In the genomic region with DNA sequence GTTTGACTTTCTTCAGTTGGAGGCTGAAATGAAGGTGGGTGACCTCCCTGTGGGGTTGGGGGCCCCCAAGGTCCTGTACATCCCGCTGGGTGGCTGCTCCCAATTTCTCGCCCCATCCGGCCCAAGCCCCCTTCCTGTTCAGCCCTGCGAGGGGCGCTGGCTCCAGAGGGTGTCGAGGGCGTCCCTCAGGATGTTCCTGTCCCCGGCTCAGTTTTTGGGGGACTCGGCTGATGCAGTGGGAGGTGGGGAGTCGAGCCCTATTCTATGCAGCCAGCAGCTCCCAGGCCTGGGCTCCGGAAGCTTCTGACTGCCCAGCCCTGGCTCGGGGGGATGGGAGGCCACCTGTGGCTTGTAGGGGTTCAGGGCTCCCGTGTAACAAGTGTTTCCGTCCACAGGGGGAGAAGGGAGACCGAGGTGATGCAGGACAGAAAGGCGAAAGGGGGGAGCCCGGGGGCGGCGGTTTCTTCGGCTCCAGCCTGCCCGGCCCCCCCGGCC, we compare ENCODE assay signal across 24 cellular contexts. TPM values are rescaled to one million over a fixed set of nuclear protein-coding genes. Genes with fewer than 3 reads are reported as not detected.
A peak's percentile ranks its signal among the peaks of the same experiment; 100 is the strongest.
DNase-seq lines count a peak whose midpoint lies in the region; ATAC-seq and TF ChIP-seq lines count a peak whose summit lies in the region.
"Had no signal": no experiment of that assay in that cellular context is flagged by ENCODE, and none has a peak within 500 bp of the region (broad histone marks: within the 10 kb centered on the region; RNA-seq: fewer than 3 reads in every experiment).

No MANE protein-coding gene starts in this region.

- H3K36me3 ChIP-seq in endodermal cell (ENCODE audit: control insufficient read depth, insufficient read depth, low read length), result peaks cover 21% of the 10 kb centered on the region
- H3K36me3 ChIP-seq in psoas muscle (ENCODE audit: insufficient read depth in 1 of 2, low read depth in 1 of 2), result no peaks in the 10 kb centered on the region
- peaks cover 23 to 71% (median 28%) of the 10 kb centered on the region in 3 donors for H3K36me3 ChIP-seq in tibial artery

- peaks cover 0 to 7% (median 4%) of the 10 kb centered on the region in 7 donors for H3K9me3 Mint-ChIP-seq in CD14-positive monocyte
- no peaks in the 10 kb centered on the region for H3K9me3 Mint-ChIP-seq in endodermal cell
- H3K9me3 Mint-ChIP-seq: stimulated activated effector memory CD8-positive, alpha-beta T cell treated with anti-CD3 and anti-CD28 coated beads, Interleukin-12 subunit alpha, Interleukin-12 subunit beta, amount 100 ng/mL, for 72 hours had no signal

- 95 to 96% methylated on average over 4 to 22 of the region's 22 CpGs for WGBS in endodermal cell (ENCODE audit: insufficient coverage in 1 of 2, insufficient read length in 1 of 2), 2 experiments
- WGBS in psoas muscle, 3 donors, result 86 to 93% (median 87%) methylated on average over 21 to 22 of the region's 22 CpGs

- H3K27ac ChIP-seq in endodermal cell (ENCODE audit: low read depth, low read length) (no peak overlapping the region), psoas muscle (no peak overlapping the region), tibial artery (no peak overlapping the region)
- H3K27ac ChIP-seq: esophagus muscularis mucosa, GM23248, heart right ventricle had no signal

- H3K9ac ChIP-seq in endodermal cell (ENCODE audit: extremely low read depth, low read length, poor library complexity, severe bottlenecking), result no peak overlapping the region
- H3K9ac ChIP-seq: GM23248, SK-N-SH had no signal

- H3K4me3 Mint-ChIP-seq in CD14-positive monocyte (no peak overlapping the region), endodermal cell (no peak overlapping the region)
- H3K4me3 Mint-ChIP-seq: neural crest cell; stimulated activated effector memory CD8-positive, alpha-beta T cell treated with anti-CD3 and anti-CD28 coated beads, Interleukin-12 subunit alpha, Interleukin-12 subunit beta, amount 100 ng/mL, for 72 hours had no signal

- peaks cover 2 to 5% (median 5%) of the 10 kb centered on the region in 3 donors for H3K27me3 Mint-ChIP-seq in CD14-positive monocyte (ENCODE audit: low read depth in 3 of 3)
- no peaks in the 10 kb centered on the region for H3K27me3 Mint-ChIP-seq in endodermal cell (ENCODE audit: insufficient read depth)

- H3K36me3 Mint-ChIP-seq in CD14-positive monocyte (no peaks in the 10 kb centered on the region), endodermal cell (ENCODE audit: low read depth) (peaks cover 32% of the 10 kb centered on the region)

- DNase-seq in CD14-positive monocyte (ENCODE audit: low spot score) (peak; percentile 21), endodermal cell (peak; percentile 49), left lobe of liver (ENCODE audit: low spot score) (peak; percentile 48), psoas muscle (peak; percentile 5 to 46), OCI-M1 (lab: John Stamatoyannopoulos, UW) (no peak), tibial artery (no peak), NCI-H1436 (lab: John Stamatoyannopoulos, UW) (no peak)
- DNase-seq: activated CD4-positive, alpha-beta T cell treated with anti-CD3 and anti-CD28 coated beads, Interleukin-2, amount 50 U/mL, for 4 hours; activated naive CD4-positive, alpha-beta T cell; C1 segment of cervical spinal cord; DMS79; foreskin fibroblast; GM23248; NCI-H1092; NCI-H1694 treated with DMSO at 0.1 percent for 48 hours; SK-N-SH; stimulated activated CD4-positive, alpha-beta T cell treated with anti-CD3 and anti-CD28 coated beads, Interleukin-15, amount 100 ng/mL, for 24 hours; trophoblast cell had no signal

- no peak for TF ChIP-seq CTCF in CD14-positive monocyte (IDR thresholded peaks at IDR 0.05)
- no peak for TF ChIP-seq CTCF in endodermal cell (conservative IDR thresholded peaks at IDR 0.05)
- no peak for TF ChIP-seq CTCF in psoas muscle (IDR thresholded peaks at IDR 0.05)
- TF ChIP-seq CTCF in tibial artery (IDR thresholded peaks at IDR 0.05), result no peak

- no peak overlapping the region for H3K4me3 ChIP-seq in endodermal cell (ENCODE audit: low read length)
- H3K4me3 ChIP-seq in psoas muscle, result no peak overlapping the region
- no peak overlapping the region for H3K4me3 ChIP-seq in tibial artery
- H3K4me3 ChIP-seq: esophagus muscularis mucosa, GM23248, heart right ventricle had no signal

- H3K27me3 ChIP-seq in endodermal cell (ENCODE audit: control insufficient read depth, insufficient read depth, low read length, poor library complexity, severe bottlenecking) (no peaks in the 10 kb centered on the region), psoas muscle (ENCODE audit: insufficient read depth in 3 of 3, low read length in 2 of 3) (peaks cover 0 to 2% (median 0%) of the 10 kb centered on the region in 3 donors), tibial artery (no peaks in the 10 kb centered on the region)
- H3K27me3 ChIP-seq: heart right ventricle had no signal

- H3K4me1 Mint-ChIP-seq in CD14-positive monocyte (peaks cover 5% of the 10 kb centered on the region), endodermal cell (no peaks in the 10 kb centered on the region)

- ATAC-seq in left lobe of liver (no peak), psoas muscle (no peak), GM21576 (IDR thresholded peaks at IDR 0.05; ENCODE audit: unreplicated experiment) (no peak)
- ATAC-seq: stimulated activated effector memory CD8-positive, alpha-beta T cell treated with anti-CD3 and anti-CD28 coated beads, Interleukin-12 subunit alpha, Interleukin-12 subunit beta, amount 100 ng/mL, for 72 hours had no signal

- H3K4me1 ChIP-seq in endodermal cell (ENCODE audit: control insufficient read depth, insufficient read depth, low read length), result no peaks in the 10 kb centered on the region
- no peaks in the 10 kb centered on the region for H3K4me1 ChIP-seq in psoas muscle
- H3K4me1 ChIP-seq in tibial artery, result no peaks in the 10 kb centered on the region
- H3K4me1 ChIP-seq: esophagus muscularis mucosa, heart right ventricle had no signal

- H3K27ac Mint-ChIP-seq in CD14-positive monocyte (no peak overlapping the region), endodermal cell (no peak overlapping the region)
- H3K27ac Mint-ChIP-seq: stimulated activated effector memory CD8-positive, alpha-beta T cell treated with anti-CD3 and anti-CD28 coated beads, Interleukin-12 subunit alpha, Interleukin-12 subunit beta, amount 100 ng/mL, for 72 hours had no signal

- H3K9me3 ChIP-seq in endodermal cell (ENCODE audit: control insufficient read depth, low read length) (no peaks in the 10 kb centered on the region), psoas muscle (no peaks in the 10 kb centered on the region), tibial artery (no peaks in the 10 kb centered on the region)
- H3K9me3 ChIP-seq: Caco-2, esophagus muscularis mucosa, heart right ventricle, SK-N-SH had no signal

- intact Hi-C loops in CD14-positive monocyte (cut with micrococcal nuclease), result no loop called here
- intact Hi-C loops in psoas muscle (cut with DNase I), result no loop called here
- intact Hi-C loops in tibial artery (cut with DNase I; ENCODE audit: low total_unique reads), result no loop called here

RNA-seq across cellular contexts. Expression of gene SLC19A1, which starts 38.2 kb away (rescaled TPM):
- 10 to 100 TPM; 39.9 to 53.0 TPM for polyA plus RNA-seq in CD14-positive monocyte
- total RNA-seq in endodermal cell, result 10 to 100 TPM; 28.8 to 29.4 TPM
- polyA plus RNA-seq in endodermal cell (2013, experiment 1 of 2), result 19.9 TPM
- 16.4 TPM for polyA plus RNA-seq in endodermal cell (2013, experiment 2 of 2)
- total RNA-seq in left lobe of liver, result 13.7 TPM
- total RNA-seq in psoas muscle, result 1 to 10 TPM; 1.4 to 2.8 (median 1.9) TPM
- polyA plus RNA-seq in psoas muscle, result 1 to 10 TPM; 2.3 to 3.8 (median 3.1) TPM

Comparison
In these comparisons a context has a peak if more than half of its experiments do, and no peak if none do; other contexts are left out.
1. DNase-seq: peak in CD14-positive monocyte (single experiment), endodermal cell (single experiment), left lobe of liver (single experiment) and psoas muscle (2 of 2); none in OCI-M1 (single experiment), tibial artery (0 of 2) and NCI-H1436 (single experiment).